ENCODE assay signal across 1 cellular context in genomic region chr19:43934985-43935708, GRCh38.
TF ChIP-seq lines count a peak whose summit lies in the region.

TSS of gene ZNF45 (minus strand) at chr19:43935282. CDS start at chr19:43922185, 13,097 bp downstream.

TF ChIP-seq in K562, 482 proteins besides CTCF, POLR2A, EP300 and RAD21 (continued from another document and continues in another):
- TF ChIP-seq CEBPZ (IDR thresholded peaks at IDR 0.05; ENCODE audit: borderline replicate concordance, low read depth, low read length) (no peak), TAL1 (IDR thresholded peaks at IDR 0.05) (no peak), IRF1 (CRISPR knock-in tag; IDR thresholded peaks at IDR 0.05; ENCODE audit: borderline replicate concordance) (no peak), THRAP3 (IDR thresholded peaks at IDR 0.05; ENCODE audit: borderline replicate concordance) (no peak), MGA (IDR thresholded peaks at IDR 0.05) (peak; percentile 72), FOXJ2 (tag; IDR thresholded peaks at IDR 0.05) (no peak), FOXA3 (CRISPR knock-in tag; conservative IDR thresholded peaks at IDR 0.05 in 1 of 2, IDR thresholded peaks at IDR 0.05 in 1 of 2) (no peak), ZNF324 (CRISPR knock-in tag; IDR thresholded peaks at IDR 0.05) (no peak), HES1 (IDR thresholded peaks at IDR 0.05; ENCODE audit: low read depth) (no peak), ZNF174 (CRISPR knock-in tag; IDR thresholded peaks at IDR 0.05) (no peak), CC2D1A (IDR thresholded peaks at IDR 0.05) (peak; percentile 30; the same call in 1 of the 2 replicates), ZNF766 (CRISPR knock-in tag; conservative IDR thresholded peaks at IDR 0.05) (peak; percentile 60; the same call in 1 of the 2 replicates), GTF2F1 (IDR thresholded peaks at IDR 0.05; ENCODE audit: low read depth, low read length) (no peak), ZNF655 (CRISPR knock-in tag; IDR thresholded peaks at IDR 0.05) (no peak), ZNF184 (CRISPR knock-in tag; IDR thresholded peaks at IDR 0.05) (no peak), ZNF212 (CRISPR knock-in tag; IDR thresholded peaks at IDR 0.05) (no peak), PML (IDR thresholded peaks at IDR 0.05; ENCODE audit: low read length) (no peak), ZNF165 (CRISPR knock-in tag; IDR thresholded peaks at IDR 0.05; ENCODE audit: borderline replicate concordance) (no peak), SAFB2 (IDR thresholded peaks at IDR 0.05; ENCODE audit: borderline replicate concordance, low read depth, low read length, severe bottlenecking) (no peak), KLF13 (tag; IDR thresholded peaks at IDR 0.05; ENCODE audit: borderline replicate concordance, low read depth) (peak; percentile 76; the same call in 1 of the 2 replicates), PKNOX1 (IDR thresholded peaks at IDR 0.05) (no peak), ZNF133 (CRISPR knock-in tag; IDR thresholded peaks at IDR 0.05) (no peak), ZZZ3 (IDR thresholded peaks at IDR 0.05) (no peak), ZBTB43 (CRISPR knock-in tag; IDR thresholded peaks at IDR 0.05) (no peak), MED1 (CRISPR knock-in tag; IDR thresholded peaks at IDR 0.05; ENCODE audit: borderline replicate concordance) (no peak), ZNF444 (CRISPR knock-in tag; IDR thresholded peaks at IDR 0.05) (no peak), ESRRB (CRISPR knock-in tag; IDR thresholded peaks at IDR 0.05; ENCODE audit: borderline replicate concordance) (no peak), ERF (CRISPR knock-in tag; IDR thresholded peaks at IDR 0.05) (no peak), RBBP5 (IDR thresholded peaks at IDR 0.05; ENCODE audit: borderline replicate concordance, insufficient read depth, low read length, poor library complexity, severe bottlenecking) (peak; percentile 58), POLR3A (IDR thresholded peaks at IDR 0.05; ENCODE audit: borderline replicate concordance, extremely low read depth, insufficient read depth, insufficient read length) (no peak), ZNF75A (CRISPR knock-in tag; IDR thresholded peaks at IDR 0.05) (no peak), RBM39 (optimal IDR thresholded peaks at IDR 0.05; ENCODE audit: low read depth, low read length) (no peak), JUN (IDR thresholded peaks at IDR 0.05; ENCODE audit: borderline replicate concordance, low read depth, low read length) (0 out of 2 replicates have a peak, but pooled peaks have one; percentile 9), JUN (CRISPR knock-in tag; IDR thresholded peaks at IDR 0.05; ENCODE audit: borderline replicate concordance) (no peak), MXD1 (CRISPR knock-in tag; IDR thresholded peaks at IDR 0.05; ENCODE audit: borderline replicate concordance, poor library complexity, severe bottlenecking) (no peak), MYNN (IDR thresholded peaks at IDR 0.05) (no peak), MYNN (CRISPR knock-in tag; IDR thresholded peaks at IDR 0.05) (no peak)
